In genomic region chr1:159856576-159856975, GRCh38 we compare ENCODE assay signal across 23 cellular contexts. TPM values are rescaled to one million over a fixed set of nuclear protein-coding genes. Genes with fewer than 3 reads are reported as not detected.
DNase-seq lines count a peak whose midpoint lies in the region; ATAC-seq, FAIRE-seq and TF ChIP-seq lines count a peak whose summit lies in the region.
"Had no signal": no experiment of that assay in that cellular context is flagged by ENCODE, and none has a peak within 500 bp of the region (broad histone marks: within the 10 kb centered on the region; RNA-seq: fewer than 3 reads in every experiment).

No MANE protein-coding gene starts in this region.

- H3K36me3 Mint-ChIP-seq in CD4-positive, alpha-beta T cell (ENCODE audit: low read depth), result no peaks in the 10 kb centered on the region
- H3K36me3 Mint-ChIP-seq in astrocyte (ENCODE audit: low read depth, unreplicated experiment) (no peaks in the 10 kb centered on the region), naive B cell (no peaks in the 10 kb centered on the region)

- DNase-seq in CD4-positive, alpha-beta T cell, result no peak
- peak; percentile 16 for DNase-seq in COLO668 (lab: John Stamatoyannopoulos, UW; ENCODE audit: unreplicated experiment)
- DNase-seq in astrocyte (ENCODE audit: low read depth), result no peak
- DNase-seq in naive B cell, result no peak
- DNase-seq in activated effector memory CD4-positive, alpha-beta T cell treated with anti-CD3 and anti-CD28 coated beads, Interleukin-2, amount 50 U/mL, for 16 hours, result no peak
- no peak for DNase-seq in Peyer's patch
- DNase-seq in GM12891 (ENCODE audit: insufficient read length, low spot score), result no peak
- DNase-seq: activated CD4-positive, alpha-beta T cell treated with anti-CD3 and anti-CD28 coated beads, Interleukin-2, amount 10 ng/mL, durations not matched to agents 24 days and 14 days; activated gamma-delta T cell treated with Interleukin-2 at 50 U/mL for 16 hours; activated T-cell treated with anti-CD3 and anti-CD28 coated beads for 4 hours; left ventricle myocardium inferior; midbrain; NCI-H146; NCI-H774; OCI-M1; SHP77 treated with DMSO at 0.1 percent for 48 hours; stimulated activated CD4-positive, alpha-beta T cell treated with anti-CD3 and anti-CD28 coated beads, Interleukin-2, amount 100 ng/mL, for 48 hours; stomach; trophoblast cell had no signal

- H3K9ac ChIP-seq in astrocyte (ENCODE audit: low read length), result no peak overlapping the region

- no peaks in the 10 kb centered on the region for H3K27me3 ChIP-seq in CD4-positive, alpha-beta T cell (ENCODE audit: control insufficient read depth, insufficient read depth, low read length)
- H3K27me3 ChIP-seq in astrocyte (ENCODE audit: insufficient read depth, low read length), result no peaks in the 10 kb centered on the region
- H3K27me3 ChIP-seq in Peyer's patch, result no peaks in the 10 kb centered on the region
- H3K27me3 ChIP-seq: stomach had no signal

- no peak overlapping the region for H3K27ac ChIP-seq in CD4-positive, alpha-beta T cell (ENCODE audit: low read depth, low read length)
- H3K27ac ChIP-seq in astrocyte (ENCODE audit: low read depth, low read length) (no peak overlapping the region), Peyer's patch (no peak overlapping the region)
- H3K27ac ChIP-seq: left ventricle myocardium inferior had no signal

- no peak for ATAC-seq in CD4-positive, alpha-beta T cell (ENCODE audit: poor library complexity)
- no peak for ATAC-seq in naive B cell (ENCODE audit: low read depth in 2 of 2)
- ATAC-seq: HepG2 had no signal

- POLR2A ChIA-PET in CD4-positive, alpha-beta T cell (lab: Charles Lee), result no interaction called here

- intact Hi-C loops in CD4-positive, alpha-beta T cell (cut with DNase I, micrococcal nuclease), result loop anchor here (10.0 kb wide), 2 partner anchors 68 to 78 kb away; partner anchors contain the start of gene TAGLN2 (in 1 of the 2)

- peaks cover 20% of the 10 kb centered on the region for H3K4me1 Mint-ChIP-seq in CD4-positive, alpha-beta T cell (ENCODE audit: low read depth)
- peaks cover 19% of the 10 kb centered on the region for H3K4me1 Mint-ChIP-seq in astrocyte (ENCODE audit: low read depth, unreplicated experiment)
- H3K4me1 Mint-ChIP-seq in naive B cell, result peaks cover 10 to 15% (median 12%) of the 10 kb centered on the region in 3 donors

- peak overlapping the region; percentile 60 for H3K27ac Mint-ChIP-seq in CD4-positive, alpha-beta T cell
- H3K27ac Mint-ChIP-seq in astrocyte (ENCODE audit: unreplicated experiment) (no peak overlapping the region), naive B cell (peak overlapping the region in 1 of 6 donors; percentile 26)
- H3K27ac Mint-ChIP-seq: activated CD4-positive, alpha-beta T cell treated with anti-CD3 and anti-CD28 coated beads, Interleukin-2, amount 10 ng/mL, durations not matched to agents 24 days and 14 days had no signal

- TF ChIP-seq CTCF in CD4-positive, alpha-beta T cell (IDR thresholded peaks at IDR 0.05), result no peak
- no peak for TF ChIP-seq CTCF in astrocyte (IDR thresholded peaks at IDR 0.05; ENCODE audit: insufficient read depth, low read depth, low read length)
- no peak for TF ChIP-seq CTCF in Peyer's patch (IDR thresholded peaks at IDR 0.05)

- no peaks in the 10 kb centered on the region for H3K9me3 ChIP-seq in CD4-positive, alpha-beta T cell (ENCODE audit: control insufficient read depth, low read length)
- H3K9me3 ChIP-seq in astrocyte (ENCODE audit: insufficient read depth, low read depth, low read length) (no peaks in the 10 kb centered on the region), Peyer's patch (no peaks in the 10 kb centered on the region)
- H3K9me3 ChIP-seq: left ventricle myocardium inferior, stomach had no signal

- CTCF ChIA-PET in CD4-positive, alpha-beta T cell (lab: Charles Lee), result no interaction called here

- no peaks in the 10 kb centered on the region for H3K9me3 Mint-ChIP-seq in CD4-positive, alpha-beta T cell
- no peaks in the 10 kb centered on the region for H3K9me3 Mint-ChIP-seq in astrocyte (ENCODE audit: unreplicated experiment)
- H3K9me3 Mint-ChIP-seq in naive B cell, result no peaks in the 10 kb centered on the region
- H3K9me3 Mint-ChIP-seq: activated CD4-positive, alpha-beta T cell treated with anti-CD3 and anti-CD28 coated beads, Interleukin-2, amount 10 ng/mL, durations not matched to agents 24 days and 14 days had no signal

- no peaks in the 10 kb centered on the region for H3K27me3 Mint-ChIP-seq in CD4-positive, alpha-beta T cell
- H3K27me3 Mint-ChIP-seq in astrocyte (ENCODE audit: low read depth, unreplicated experiment) (peaks cover 16% of the 10 kb centered on the region), naive B cell (peaks cover 16 to 18% (median 18%) of the 10 kb centered on the region in 3 donors)

- FAIRE-seq in astrocyte (lab: Jason Lieb, UNC) (no peak), GM12891 (lab: Jason Lieb, UNC) (no peak)
- FAIRE-seq: HepG2 had no signal

- no peaks in the 10 kb centered on the region for H4K20me1 ChIP-seq in astrocyte (ENCODE audit: insufficient read depth, low read length)

- H2AFZ ChIP-seq in astrocyte (ENCODE audit: low read depth, low read length), result no peak overlapping the region

- H3K4me3 ChIP-seq in astrocyte (ENCODE audit: insufficient read depth, low read depth, low read length) (no peak overlapping the region), Peyer's patch (no peak overlapping the region)
- H3K4me3 ChIP-seq: left ventricle myocardium inferior, smooth muscle cell, stomach had no signal

- H3K36me3 ChIP-seq in astrocyte (ENCODE audit: insufficient read depth, low read length) (no peaks in the 10 kb centered on the region), Peyer's patch (no peaks in the 10 kb centered on the region)
- H3K36me3 ChIP-seq: left ventricle myocardium inferior had no signal

- peak overlapping the region; percentile 76 for H3K4me3 Mint-ChIP-seq in CD4-positive, alpha-beta T cell
- H3K4me3 Mint-ChIP-seq in astrocyte (ENCODE audit: unreplicated experiment) (peak overlapping the region; percentile 57), naive B cell (peak overlapping the region in 5 of 8 donors; percentile 34 to 71 (median 63))

- H3K4me1 ChIP-seq in astrocyte (ENCODE audit: insufficient read depth, low read length), result peaks cover 30% of the 10 kb centered on the region
- peaks cover 0 to 7% (median 2%) of the 10 kb centered on the region in 4 donors for H3K4me1 ChIP-seq in Peyer's patch

- TF ChIP-seq POLR2A in Peyer's patch (IDR thresholded peaks at IDR 0.05), result no peak
- TF ChIP-seq POLR2A in GM12891 (IDR thresholded peaks at IDR 0.05; ENCODE audit: low read depth, low read length), result no peak

- peak overlapping the region; percentile 3 for H3K4me2 ChIP-seq in astrocyte (ENCODE audit: low read length)
- H3K4me2 ChIP-seq: smooth muscle cell had no signal

- no peaks in the 10 kb centered on the region for H3K79me2 ChIP-seq in astrocyte (ENCODE audit: insufficient read depth, low read length)

TF ChIP-seq in GM12891, 5 proteins besides CTCF, POLR2A, EP300 and RAD21:
- TF ChIP-seq PAX5 (IDR thresholded peaks at IDR 0.05; ENCODE audit: insufficient read depth, low read length, severe bottlenecking) (no peak), SPI1 (IDR thresholded peaks at IDR 0.05; ENCODE audit: low read depth, low read length) (no peak), POU2F2 (IDR thresholded peaks at IDR 0.05; ENCODE audit: low read depth, low read length) (no peak), POLR2AphosphoS5 (IDR thresholded peaks at IDR 0.05; ENCODE audit: low read depth, low read length) (no peak), TAF1 (IDR thresholded peaks at IDR 0.05; ENCODE audit: low read depth, low read length) (no peak)

RNA-seq across cellular contexts. Expression of gene VSIG8, which starts 5.9 kb away (rescaled TPM):
- not detected for total RNA-seq in CD4-positive, alpha-beta T cell
- total RNA-seq in astrocyte (not detected in 2 replicates), Peyer's patch (under 1 TPM in 1 of 4 donors, not detected in 3; 0.85 TPM)
- polyA plus RNA-seq in naive B cell (ENCODE audit: low read depth in 6 of 6), result not detected
- polyA plus RNA-seq in GM12891 (2012; ENCODE audit: low read depth, missing spikeins), result not detected
- total RNA-seq: activated CD4-positive, alpha-beta T cell treated with anti-CD3 and anti-CD28 coated beads, Interleukin-2, amount 10 ng/mL, durations not matched to agents 24 days and 14 days; HepG2; left ventricle myocardium inferior; M059J; smooth muscle cell; T-helper 1 cell treated with Interleukin-12 subunit alpha and Interleukin-12 subunit beta and Interleukin-4 antibody, amounts not matched to agents 30 ng/mL and 1 ng/mL, for 36 hours had no signal
- polyA plus RNA-seq: HepG2 had no signal

RNA-seq across cellular contexts. Expression of gene SLAMF8, which starts 29.9 kb away (rescaled TPM):
- total RNA-seq in CD4-positive, alpha-beta T cell, result under 1 TPM in 1 of 2 experiments, not detected in 1; 0.34 TPM
- total RNA-seq in astrocyte (1.7 and 3.6 TPM in 2 replicates), Peyer's patch (10 to 100 TPM in 1 of 4 donors, 1 to 10 TPM in 2, not detected in 1; 1.1 to 18.2 (median 2.7) TPM)
- not detected for polyA plus RNA-seq in naive B cell (ENCODE audit: low read depth in 6 of 6)
- polyA plus RNA-seq in GM12891 (2012; ENCODE audit: low read depth, missing spikeins), result not detected
- total RNA-seq: HepG2 had no signal
- polyA plus RNA-seq: HepG2 had no signal

RNA-seq across cellular contexts. Expression of gene CFAP45, which starts 43.4 kb away (rescaled TPM):
- 1 to 10 TPM; 8.4 to 9.0 TPM for total RNA-seq in CD4-positive, alpha-beta T cell
- 3.2 and 4.3 TPM in 2 replicates for total RNA-seq in astrocyte
- polyA plus RNA-seq in naive B cell (ENCODE audit: low read depth in 6 of 6), result under 1 TPM in 5 of 6 donors, not detected in 1; 0.29 to 0.93 (median 0.41) TPM
- total RNA-seq in Peyer's patch, result 1 to 10 TPM in 1 of 4 donors, not detected in 3; 2.5 TPM
- 0.49 TPM for polyA plus RNA-seq in GM12891 (2012; ENCODE audit: low read depth, missing spikeins)
- total RNA-seq: HepG2 had no signal
- polyA plus RNA-seq: HepG2 had no signal

RNA-seq across cellular contexts. Expression of gene FCRL6, which starts 54.4 kb away (rescaled TPM):
- total RNA-seq in CD4-positive, alpha-beta T cell, result under 1 TPM; 0.28 to 0.52 TPM
- total RNA-seq in astrocyte, result not detected in 2 replicates
- 1 to 10 TPM in 1 of 6 donors, under 1 TPM in 3, not detected in 2; 0.11 to 1.2 (median 0.24) TPM for polyA plus RNA-seq in naive B cell (ENCODE audit: low read depth in 6 of 6)
- total RNA-seq in Peyer's patch, result 10 to 100 TPM in 1 of 4 donors, 1 to 10 TPM in 1, not detected in 2; 2.4 to 13.2 TPM
- polyA plus RNA-seq in GM12891 (2012; ENCODE audit: low read depth, missing spikeins), result not detected
- total RNA-seq: activated CD4-positive, alpha-beta T cell treated with anti-CD3 and anti-CD28 coated beads, Interleukin-2, amount 10 ng/mL, durations not matched to agents 24 days and 14 days; HepG2; M059J; smooth muscle cell; stomach had no signal
- polyA plus RNA-seq: HepG2, smooth muscle cell, stomach had no signal
